ENCODE assay signal across 18 cellular contexts in genomic region chr9:98189412-98189811, GRCh38. TPM values are rescaled to one million over a fixed set of nuclear protein-coding genes. Genes with fewer than 3 reads are reported as not detected.
A peak's percentile ranks its signal among the peaks of the same experiment; 100 is the strongest.
DNase-seq lines count a peak whose midpoint lies in the region; ATAC-seq, FAIRE-seq and TF ChIP-seq lines count a peak whose summit lies in the region.
"Had no signal": no experiment of that assay in that cellular context is flagged by ENCODE, and none has a peak within 500 bp of the region (broad histone marks: within the 10 kb centered on the region; RNA-seq: fewer than 3 reads in every experiment).

No MANE protein-coding gene starts in this region.

- no peak overlapping the region for H2AFZ ChIP-seq in HepG2 (ENCODE audit: low read length)

- CTCF ChIA-PET in HepG2 (lab: Yijun Ruan, JAX; ENCODE audit: low intra/inter-chr PET ratio, low total read pairs), result no interaction called here

- H3K4me3 Mint-ChIP-seq in effector memory CD8-positive, alpha-beta T cell, result no peak overlapping the region
- H3K4me3 Mint-ChIP-seq: CD14-positive monocyte had no signal

- no peaks in the 10 kb centered on the region for H4K20me1 ChIP-seq in HepG2 (ENCODE audit: insufficient read depth, low read length)

- peaks cover 48% of the 10 kb centered on the region for H3K4me1 ChIP-seq in HepG2 (ENCODE audit: insufficient read depth, low read length)
- H3K4me1 ChIP-seq in right lobe of liver, result peaks cover 0 to 16% (median 0%) of the 10 kb centered on the region in 4 donors
- peaks cover 0 to 8% (median 3%) of the 10 kb centered on the region in 4 donors for H3K4me1 ChIP-seq in Peyer's patch
- H3K4me1 ChIP-seq in upper lobe of left lung, result peaks cover 6 to 33% (median 16%) of the 10 kb centered on the region in 4 donors

- in situ Hi-C loops in HepG2 (cut with HindIII; ENCODE audit: extremely low pct_ligation_motif_present, low pct_unique_long_range_greater_than_20kb), result no loop called here

- WGBS in HepG2 (ENCODE audit: low lambda C conversion rate), result 94% methylated on average over 6 of the region's 6 CpGs
- 87% methylated on average over 6 of the region's 6 CpGs for WGBS in right lobe of liver (ENCODE audit: insufficient coverage, low coverage, low lambda C conversion rate, missing lambda C conversion rate)
- WGBS in upper lobe of left lung, 2 donors, result 85 to 89% methylated on average over 6 of the region's 6 CpGs

- peaks cover 0 to 1% of the 10 kb centered on the region in 2 experiments; a peak in 1 of 5 replicates for H3K36me3 ChIP-seq in HepG2 (replicated peaks in 1 of 2; ENCODE audit: control insufficient read depth in 1 of 2, insufficient read depth in 2 of 2, low read length in 2 of 2)
- H3K36me3 ChIP-seq in right lobe of liver, result no peaks in the 10 kb centered on the region
- no peaks in the 10 kb centered on the region for H3K36me3 ChIP-seq in Peyer's patch
- H3K36me3 ChIP-seq in upper lobe of left lung, result no peaks in the 10 kb centered on the region
- H3K36me3 ChIP-seq: HAP-1 had no signal

- no peak overlapping the region for H3K9ac ChIP-seq in HepG2 (ENCODE audit: insufficient read depth, low read depth, low read length)

- no peak overlapping the region for H3K27ac ChIP-seq in HepG2 (ENCODE audit: extremely low read length, insufficient read depth, low read length)
- no peak overlapping the region for H3K27ac ChIP-seq in right lobe of liver
- H3K27ac ChIP-seq in Peyer's patch, result peak overlapping the region in 3 of 4 donors; percentile 30 to 95 (median 90)
- H3K27ac ChIP-seq in upper lobe of left lung, result no peak overlapping the region
- H3K27ac ChIP-seq: A549 had no signal

- DNase-seq in HepG2 (ENCODE audit: low spot score), result no peak
- DNase-seq in right lobe of liver, result no peak
- DNase-seq in Peyer's patch, result no peak
- DNase-seq in effector memory CD8-positive, alpha-beta T cell, result no peak
- DNase-seq in upper lobe of left lung, result no peak
- no peak for DNase-seq in MV-4-11 (lab: John Stamatoyannopoulos, UW)
- no peak for DNase-seq in OCI-M1 (lab: John Stamatoyannopoulos, UW)
- no peak for DNase-seq in NCI-H187 (lab: John Stamatoyannopoulos, UW)
- DNase-seq: DMS79, NCI-H1048, NCI-H1436 treated with DMSO at 0.1 percent for 48 hours, NCI-H2081, NCI-H748 treated with DMSO at 0.1 percent for 48 hours, SIG-M5 had no signal

- H3K9me3 Mint-ChIP-seq in effector memory CD8-positive, alpha-beta T cell, result no peaks in the 10 kb centered on the region

- no peak for TF ChIP-seq RAD21 in HepG2 (CRISPR knock-in tag; IDR thresholded peaks at IDR 0.05)

- H3K4me2 ChIP-seq in HepG2 (ENCODE audit: low read depth, low read length), result no peak overlapping the region

- H3K79me2 ChIP-seq in HepG2 (ENCODE audit: insufficient read depth, low read length), result peaks cover 57% of the 10 kb centered on the region

- ATAC-seq in HepG2 (no peak), right lobe of liver (no peak), upper lobe of left lung (ENCODE audit: low FRiP score in 2 of 2) (no peak)
- no peak for ATAC-seq in effector memory CD8-positive, alpha-beta T cell (replicated peaks)
- ATAC-seq: A549 had no signal

- peak overlapping the region; percentile 59 to 74 for H3K27ac Mint-ChIP-seq in effector memory CD8-positive, alpha-beta T cell

- H3K4me3 ChIP-seq in HepG2 (replicated peaks in 1 of 3; ENCODE audit: insufficient read depth in 1 of 3, low read depth in 2 of 3, low read length in 3 of 3), result no peak overlapping the region
- H3K4me3 ChIP-seq in right lobe of liver, result no peak overlapping the region
- H3K4me3 ChIP-seq in Peyer's patch, result peak overlapping the region in 1 of 4 donors; percentile 4
- no peak overlapping the region for H3K4me3 ChIP-seq in upper lobe of left lung
- H3K4me3 ChIP-seq: A549, HAP-1 had no signal

- intact Hi-C loops in HepG2 (cut with micrococcal nuclease; ENCODE audit: unreplicated experiment), result no loop called here
- intact Hi-C loops in right lobe of liver (cut with DNase I), result loop anchor here in 1 of 2 donors (10.0 kb wide), 1 partner anchor 55 kb away; no protein-coding TSS in a partner anchor

- peaks cover 40 to 44% of the 10 kb centered on the region in 2 donors for H3K4me1 Mint-ChIP-seq in effector memory CD8-positive, alpha-beta T cell (ENCODE audit: low read depth in 2 of 2)

- no peak for FAIRE-seq in HepG2 (lab: Jason Lieb, UNC)
- FAIRE-seq: A549, D721Med had no signal

- POLR2A ChIA-PET in HepG2 (lab: Yijun Ruan, JAX), result no interaction called here

- H3K9me3 ChIP-seq in HepG2 (ENCODE audit: low read length) (no peaks in the 10 kb centered on the region), right lobe of liver (no peaks in the 10 kb centered on the region), Peyer's patch (no peaks in the 10 kb centered on the region), upper lobe of left lung (no peaks in the 10 kb centered on the region)
- H3K9me3 ChIP-seq: A549, HAP-1 had no signal

- H3K27me3 Mint-ChIP-seq in effector memory CD8-positive, alpha-beta T cell, result no peaks in the 10 kb centered on the region

- TF ChIP-seq EP300 in HepG2 (IDR thresholded peaks at IDR 0.05; ENCODE audit: low read depth in 2 of 2, low read length in 2 of 2) (no peak), HepG2 (CRISPR knock-in tag; IDR thresholded peaks at IDR 0.05; ENCODE audit: borderline replicate concordance) (no peak), upper lobe of left lung (IDR thresholded peaks at IDR 0.05) (no peak)

- BruUV-seq in HepG2 (replicated peaks; lab: Mats Ljungman, UMichigan), result TSS peak; percentile 37

- H3K36me3 Mint-ChIP-seq in effector memory CD8-positive, alpha-beta T cell (ENCODE audit: insufficient read depth), result peaks cover 10% of the 10 kb centered on the region

- no peak for TF ChIP-seq POLR2A in HepG2 (IDR thresholded peaks at IDR 0.05; ENCODE audit: insufficient read depth in 1 of 2, low read depth in 2 of 2, low read length in 2 of 2)
- no peak for TF ChIP-seq POLR2A in right lobe of liver (IDR thresholded peaks at IDR 0.05)
- TF ChIP-seq POLR2A in Peyer's patch (IDR thresholded peaks at IDR 0.05), result no peak
- no peak for TF ChIP-seq POLR2A in upper lobe of left lung (IDR thresholded peaks at IDR 0.05)

- TF ChIP-seq CTCF in HepG2 (CRISPR knock-in tag; IDR thresholded peaks at IDR 0.05) (no peak), right lobe of liver (IDR thresholded peaks at IDR 0.05) (no peak), Peyer's patch (IDR thresholded peaks at IDR 0.05) (no peak), upper lobe of left lung (IDR thresholded peaks at IDR 0.05) (no peak)

- H3K27me3 ChIP-seq in HepG2 (ENCODE audit: control insufficient read depth in 1 of 2, insufficient read depth in 2 of 2, low read length in 2 of 2) (no peaks in the 10 kb centered on the region), right lobe of liver (no peaks in the 10 kb centered on the region), Peyer's patch (no peaks in the 10 kb centered on the region), upper lobe of left lung (no peaks in the 10 kb centered on the region)

TF ChIP-seq in HepG2, 621 proteins besides CTCF, POLR2A, EP300 and RAD21 (continues in another document):
- peak; percentile 66; the same call in 1 of the 2 replicates for TF ChIP-seq CHD4 (IDR thresholded peaks at IDR 0.05; ENCODE audit: borderline replicate concordance, low read length)
- peak; percentile 94 for TF ChIP-seq ZNF629 (CRISPR knock-in tag; conservative IDR thresholded peaks at IDR 0.05)
- TF ChIP-seq YEATS4 (CRISPR knock-in tag; IDR thresholded peaks at IDR 0.05; ENCODE audit: borderline replicate concordance), result 0 out of 2 replicates have a peak, but pooled peaks have one; percentile 6
- no peak for TF ChIP-seq NFE2 (CRISPR knock-in tag; IDR thresholded peaks at IDR 0.05)
- TF ChIP-seq FUBP1 (CRISPR knock-in tag; IDR thresholded peaks at IDR 0.05; ENCODE audit: borderline replicate concordance), result no peak
- no peak for TF ChIP-seq ELF1 (CRISPR knock-in tag; IDR thresholded peaks at IDR 0.05)

RNA-seq across cellular contexts. Expression of gene CORO2A, which starts 3.0 kb away (rescaled TPM):
- 14.4 and 19.8 TPM in 2 replicates for total RNA-seq in HepG2 (2016; rRNA removed; fragmentation: Illumina TruSeq; extraction: Trizol)
- 3.5 and 3.6 TPM in 2 replicates for total RNA-seq in HepG2 (2016; cell fraction: cytosol; rRNA removed; fragmentation: Illumina TruSeq; extraction: Trizol; ENCODE audit: low read depth)
- total RNA-seq in HepG2 (2016; cell fraction: insoluble cytoplasmic fraction; rRNA removed; fragmentation: Illumina TruSeq; extraction: Trizol), result 14.0 and 19.0 TPM in 2 replicates
- 12.4 and 12.5 TPM in 2 replicates for total RNA-seq in HepG2 (2016; cell fraction: membrane; rRNA removed; fragmentation: Illumina TruSeq; extraction: Trizol)
- total RNA-seq in HepG2 (2016; cell fraction: nucleus; rRNA removed; fragmentation: Illumina TruSeq; extraction: Trizol), result 8.5 and 10.2 TPM in 2 replicates
- polyA plus RNA-seq in HepG2 (2011; rRNA removed), result 12.9 and 15.3 TPM in 2 replicates
- 12.3 and 15.4 TPM in 2 replicates for polyA plus RNA-seq in HepG2 (2011; cell fraction: cytosol; rRNA removed)
- 7.9 and 8.1 TPM in 2 replicates for polyA plus RNA-seq in HepG2 (2011; cell fraction: nucleus; rRNA removed)
- polyA plus RNA-seq in HepG2 (2012), result 5.9 and 8.4 TPM in 2 replicates
- polyA plus RNA-seq in HepG2 (2016; cell fraction: cytosol; fragmentation: Illumina TruSeq; extraction: Trizol; ENCODE audit: low read depth), result 5.6 TPM in 2 replicates
- 21.2 and 23.2 TPM in 2 replicates for polyA plus RNA-seq in HepG2 (2016; cell fraction: insoluble cytoplasmic fraction; fragmentation: Illumina TruSeq; extraction: Trizol; ENCODE audit: low read depth)
- 9.4 and 10.3 TPM in 2 replicates for polyA plus RNA-seq in HepG2 (2016; cell fraction: membrane; fragmentation: Illumina TruSeq; extraction: Trizol; ENCODE audit: low read depth)
- 21.7 and 22.4 TPM in 2 replicates for polyA plus RNA-seq in HepG2 (2016; cell fraction: nucleus; fragmentation: Illumina TruSeq; extraction: Trizol; ENCODE audit: insufficient read depth, low read depth)
- 7.1 and 26.4 TPM in 2 replicates for polyA minus RNA-seq in HepG2 (2011; rRNA and poly(A)+ RNA removed; ENCODE audit: low replicate concordance)
- 9.8 and 10.3 TPM in 2 replicates for polyA minus RNA-seq in HepG2 (2011; cell fraction: cytosol; rRNA and poly(A)+ RNA removed)
- polyA minus RNA-seq in HepG2 (2011; cell fraction: nucleus; rRNA and poly(A)+ RNA removed), result 4.6 and 5.3 TPM in 2 replicates
- total RNA-seq in right lobe of liver, result 1 to 10 TPM in 5 of 6 experiments, under 1 TPM in 1; 0.67 to 6.2 (median 3.3) TPM
- total RNA-seq in Peyer's patch, result 10 to 100 TPM; 15.7 to 99.6 (median 91.9) TPM
- total RNA-seq in upper lobe of left lung, result 10 to 100 TPM; 10.5 to 22.8 (median 17.9) TPM

Comparison
In these comparisons a context has a peak if more than half of its experiments do, and no peak if none do; other contexts are left out.
1. H3K27ac ChIP-seq: peak in Peyer's patch (3 of 4); none in HepG2 (single experiment), right lobe of liver (0 of 3) and upper lobe of left lung (0 of 4).